31 cellular contexts compared by ENCODE assay signal in the genomic region with DNA sequence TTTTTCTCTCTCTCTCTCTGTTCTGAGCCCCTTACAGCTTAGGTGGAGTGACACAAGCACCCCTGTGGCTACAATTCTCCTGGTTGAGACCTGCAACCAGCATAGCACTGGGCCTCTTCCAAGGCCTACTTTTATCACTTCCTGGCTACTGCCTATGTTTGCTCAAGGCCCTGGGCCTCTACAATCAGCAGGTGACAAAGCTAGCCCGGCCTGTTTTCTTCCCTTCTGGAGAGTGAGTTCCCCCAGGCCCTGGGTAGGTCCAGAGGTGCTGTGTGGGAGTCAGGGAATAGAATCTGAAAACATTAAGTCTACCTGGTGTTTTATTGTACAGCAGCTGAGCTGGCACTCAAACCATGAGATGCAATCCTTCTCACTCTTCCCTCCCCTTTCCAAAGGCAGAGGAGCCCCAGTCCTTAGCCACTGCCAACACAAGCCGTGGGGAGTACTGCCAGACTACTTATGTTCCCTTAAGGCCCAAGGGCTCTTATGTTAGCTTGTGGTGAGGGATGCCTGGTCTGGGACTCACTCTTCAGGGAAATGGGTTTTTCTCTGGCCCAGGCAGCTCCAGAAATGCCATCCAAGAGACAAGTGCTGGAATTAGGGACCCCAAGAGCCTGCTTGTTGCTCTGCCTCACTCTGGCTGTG. TPM values are rescaled to one million over a fixed set of nuclear protein-coding genes. Genes with fewer than 3 reads are reported as not detected.
"Had no signal": no experiment of that assay in that cellular context is flagged by ENCODE, and none has a peak within 500 bp of the region (broad histone marks: within the 10 kb centered on the region; RNA-seq: fewer than 3 reads in every experiment).

No MANE protein-coding gene starts in this region.

- H3K4me1 ChIP-seq: esophagus squamous epithelium, heart right ventricle, left ventricle myocardium inferior, tibial artery had no signal

- H3K9me3 ChIP-seq: esophagus squamous epithelium, heart right ventricle, left ventricle myocardium inferior, neutrophil, tibial artery had no signal

- H3K36me3 ChIP-seq: esophagus squamous epithelium, heart right ventricle, left ventricle myocardium inferior, neutrophil, tibial artery had no signal

- ATAC-seq: activated T-cell treated with anti-CD3 and anti-CD28 coated beads, Interleukin-2, amount 50 U/mL, for 4 hours; heart right ventricle; sciatic nerve; stimulated activated memory B cell treated with anti-CD40 and anti-IgM and Interleukin-4, amounts not matched to agents 10 μg/mL and 1 μg/mL and 100 μg/mL, for 72 hours; stimulated activated naive CD8-positive, alpha-beta T cell treated with anti-CD3 and anti-CD28 coated beads, Interleukin-15, amount 100 ng/mL, for 72 hours had no signal

- H3K27ac ChIP-seq: epithelial cell of prostate, esophagus squamous epithelium, heart right ventricle, left ventricle myocardium inferior, neutrophil, tibial artery had no signal

- H3K4me3 ChIP-seq: esophagus squamous epithelium, heart right ventricle, left ventricle myocardium inferior, tibial artery had no signal

- DNase-seq: activated CD4-positive, alpha-beta memory T cell treated with anti-CD3 and anti-CD28 coated beads, Interleukin-2, amount 10 ng/mL, durations not matched to agents 7 days and 5 days; activated CD4-positive, alpha-beta T cell treated with anti-CD3 and anti-CD28 coated beads, Interleukin-2, amount 10 ng/mL, durations not matched to agents 24 days and 14 days; activated CD4-positive, CD25-positive, alpha-beta regulatory T cell treated with anti-CD3 and anti-CD28 coated beads, Interleukin-2, amount 50 U/mL, for 72 hours; activated CD8-positive, alpha-beta memory T cell treated with anti-CD3 and anti-CD28 coated beads, Interleukin-2, amount 50 U/mL, for 48 hours; activated T-cell treated with anti-CD3 and anti-CD28 coated beads, Interleukin-2, amount 50 U/mL, for 4 hours; dermis blood vessel endothelial cell; effector CD4-positive, alpha-beta T cell; esophagus squamous epithelium; foreskin melanocyte; heart right ventricle; kidney glomerular epithelial cell; left ventricle myocardium inferior; naive B cell; nephron progenitor cell; retina; small intestine; stimulated activated CD4-positive, alpha-beta T cell treated with anti-CD3 and anti-CD28 coated beads, Interleukin-4, amount 100 ng/mL, for 24 hours; stimulated activated naive CD8-positive, alpha-beta T cell treated with anti-CD3 and anti-CD28 coated beads, Interleukin-15, amount 100 ng/mL, for 72 hours; T1000; tibial artery had no signal

- H3K27me3 ChIP-seq: esophagus squamous epithelium, heart right ventricle, neutrophil, tibial artery had no signal

RNA-seq across cellular contexts. Expression of a gene that starts 23.8 kb away (rescaled TPM):
- total RNA-seq: activated CD4-positive, alpha-beta memory T cell treated with anti-CD3 and anti-CD28 coated beads, Interleukin-2, amount 10 ng/mL, durations not matched to agents 7 days and 5 days; activated CD4-positive, alpha-beta T cell treated with anti-CD3 and anti-CD28 coated beads, Interleukin-2, amount 10 ng/mL, durations not matched to agents 24 days and 14 days; activated T-cell treated with anti-CD3 and anti-CD28 coated beads, Interleukin-2, amount 50 U/mL, for 4 hours; activated T-helper 2 cell treated with anti-CD3 and anti-CD28 coated beads, Interferon-gamma antibody, Interleukin-2, Interleukin-4, amounts not matched to agents 10 μg/mL and 5 μg/mL and 100 μg/mL, durations not matched to agents 14 hours and 24 hours and 36 hours; bronchial epithelial cell; dermis blood vessel endothelial cell; esophagus squamous epithelium; glomerular endothelial cell; left ventricle myocardium inferior; lung microvascular endothelial cell; osteocyte; progenitor cell of endocrine pancreas; sciatic nerve; ureter had no signal
- polyA plus RNA-seq: heart right ventricle, small intestine had no signal
